ENCODE assay signal across 17 cellular contexts in the genomic region with DNA sequence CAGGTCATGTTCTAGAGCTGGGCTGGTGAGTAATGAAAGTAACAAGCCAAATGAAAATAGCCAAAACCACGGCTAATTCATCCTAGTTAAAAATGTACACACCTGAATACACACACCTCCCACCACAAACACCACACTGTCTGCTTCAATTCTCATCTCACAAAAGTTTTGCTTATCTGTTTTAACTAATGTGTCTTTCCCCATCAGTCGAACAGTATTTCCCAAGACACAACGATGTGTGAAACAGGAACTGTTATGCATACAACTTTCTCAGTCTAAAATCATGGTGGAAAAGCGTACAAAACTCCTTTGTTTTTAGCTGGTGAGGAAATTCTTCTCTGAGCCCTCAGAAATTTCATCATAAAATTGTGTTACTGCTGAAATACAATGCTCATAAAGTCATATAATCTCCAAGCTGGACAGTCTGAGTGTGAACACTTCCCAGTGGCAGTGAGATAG.
A peak's percentile ranks its signal among the peaks of the same experiment; 100 is the strongest.
DNase-seq lines count a peak whose midpoint lies in the region; ATAC-seq and TF ChIP-seq lines count a peak whose summit lies in the region.
"Had no signal": no experiment of that assay in that cellular context is flagged by ENCODE, and none has a peak within 500 bp of the region (broad histone marks: within the 10 kb centered on the region; RNA-seq: fewer than 3 reads in every experiment).

No MANE protein-coding gene starts in this region.

- intact Hi-C loops in esophagus muscularis mucosa (cut with DNase I), result no loop called here

- ATAC-seq in HG02798 (IDR thresholded peaks at IDR 0.05; ENCODE audit: poor library complexity, unreplicated experiment), result no peak
- ATAC-seq: activated CD8-positive, alpha-beta T cell treated with anti-CD3 and anti-CD28 coated beads, Interleukin-2, amount 10 ng/mL, durations not matched to agents 7 days and 5 days; HCT116; stimulated activated memory B cell treated with anti-CD40 and anti-IgM and Interleukin-4, amounts not matched to agents 10 μg/mL and 1 μg/mL and 100 μg/mL, for 72 hours had no signal

- TF ChIP-seq EP300 in esophagus muscularis mucosa (IDR thresholded peaks at IDR 0.05), result no peak

- peak overlapping the region; percentile 18; the same call in 1 of the 2 replicates for H3K4me2 ChIP-seq in OCI-LY3 (ENCODE audit: low read length)
- H3K4me2 ChIP-seq in fibroblast of lung (ENCODE audit: extremely low read depth, insufficient read depth, low read length), result no peak overlapping the region

- H3K4me1 ChIP-seq in OCI-LY3 (ENCODE audit: low read length) (no peaks in the 10 kb centered on the region), fibroblast of lung (ENCODE audit: control insufficient read depth, extremely low read depth, insufficient read depth, low read length) (peaks cover 12% of the 10 kb centered on the region), esophagus muscularis mucosa (peaks cover 0 to 7% (median 0%) of the 10 kb centered on the region in 4 donors)

- DNase-seq in SKM-1 treated with dmso at 0.1 percent for 144 hours (lab: John Stamatoyannopoulos, UW; ENCODE audit: unreplicated experiment), result peak; percentile 10
- DNase-seq in SKM-1 (lab: John Stamatoyannopoulos, UW; ENCODE audit: unreplicated experiment), result no peak
- peak; percentile 24 to 59 for DNase-seq in fibroblast of lung (ENCODE audit: low read depth in 2 of 2)
- DNase-seq in esophagus muscularis mucosa (ENCODE audit: extremely low spot score), result no peak
- DNase-seq in LoVo (ENCODE audit: low spot score), result no peak
- no peak for DNase-seq in AG08395 (ENCODE audit: low spot score)
- DNase-seq: activated CD8-positive, alpha-beta T cell treated with anti-CD3 and anti-CD28 coated beads, Interleukin-2, amount 10 ng/mL, durations not matched to agents 7 days and 5 days; amygdala; CD4-positive, CD25-positive, alpha-beta regulatory T cell; NCI-H2081; sigmoid colon; upper lobe of left lung had no signal

- H4K20me1 ChIP-seq in OCI-LY3 (ENCODE audit: insufficient read depth, low read length), result no peaks in the 10 kb centered on the region
- H4K20me1 ChIP-seq in fibroblast of lung (ENCODE audit: control insufficient read depth, extremely low read depth, insufficient read depth, low read length), result no peaks in the 10 kb centered on the region

- H3K27me3 ChIP-seq in OCI-LY3 (ENCODE audit: low read depth, low read length) (no peaks in the 10 kb centered on the region), fibroblast of lung (ENCODE audit: control insufficient read depth, insufficient read depth, low read length) (no peaks in the 10 kb centered on the region), esophagus muscularis mucosa (no peaks in the 10 kb centered on the region)
- H3K27me3 ChIP-seq: sigmoid colon, upper lobe of left lung had no signal

- H3K79me2 ChIP-seq in OCI-LY3 (ENCODE audit: low read length), result no peaks in the 10 kb centered on the region
- H3K79me2 ChIP-seq in fibroblast of lung (ENCODE audit: control insufficient read depth, insufficient read depth, low read length), result no peaks in the 10 kb centered on the region

- H3K36me3 ChIP-seq in OCI-LY3 (replicated peaks; ENCODE audit: low read depth, low read length) (no peaks in the 10 kb centered on the region), fibroblast of lung (ENCODE audit: control insufficient read depth, insufficient read depth, low read length) (no peaks in the 10 kb centered on the region), esophagus muscularis mucosa (no peaks in the 10 kb centered on the region)
- H3K36me3 ChIP-seq: sigmoid colon, upper lobe of left lung had no signal

- no peak overlapping the region for H3K27ac ChIP-seq in OCI-LY3 (ENCODE audit: low read length)
- no peak overlapping the region for H3K27ac ChIP-seq in fibroblast of lung (ENCODE audit: insufficient read depth, low read length)
- no peak overlapping the region for H3K27ac ChIP-seq in esophagus muscularis mucosa (replicated peaks in 1 of 4)
- H3K27ac ChIP-seq: SK-N-MC, upper lobe of left lung had no signal

- TF ChIP-seq CTCF in OCI-LY3 (IDR thresholded peaks at IDR 0.05; ENCODE audit: low read depth, low read length) (no peak), fibroblast of lung (conservative IDR thresholded peaks at IDR 0.05 in 1 of 2, IDR thresholded peaks at IDR 0.05 in 1 of 2; ENCODE audit: low read depth in 1 of 2, low read length in 2 of 2) (no peak), esophagus muscularis mucosa (IDR thresholded peaks at IDR 0.05) (no peak)

- WGBS in esophagus muscularis mucosa, result 72% methylated on average over 4 of the region's 4 CpGs

- no peak for TF ChIP-seq POLR2A in esophagus muscularis mucosa (IDR thresholded peaks at IDR 0.05; ENCODE audit: low read depth)

- no peaks in the 10 kb centered on the region for H3K9me3 ChIP-seq in OCI-LY3 (ENCODE audit: insufficient read depth, low read length)
- no peaks in the 10 kb centered on the region for H3K9me3 ChIP-seq in fibroblast of lung (ENCODE audit: control insufficient read depth, insufficient read depth, low read depth, low read length)
- no peaks in the 10 kb centered on the region for H3K9me3 ChIP-seq in esophagus muscularis mucosa
- H3K9me3 ChIP-seq: sigmoid colon, upper lobe of left lung had no signal

- no peak overlapping the region for H3K9ac ChIP-seq in OCI-LY3 (ENCODE audit: low read length)
- H3K9ac ChIP-seq in fibroblast of lung (ENCODE audit: insufficient read depth, low read length), result no peak overlapping the region

- H3K4me3 ChIP-seq in OCI-LY3 (ENCODE audit: low read length) (no peak overlapping the region), fibroblast of lung (replicated peaks in 1 of 4; ENCODE audit: control extremely low read depth in 1 of 4, insufficient read depth in 1 of 4, low read depth in 3 of 4, low read length in 4 of 4) (no peak overlapping the region), esophagus muscularis mucosa (no peak overlapping the region)
- H3K4me3 ChIP-seq: sigmoid colon, SK-N-MC, upper lobe of left lung had no signal

- H2AFZ ChIP-seq in OCI-LY3 (ENCODE audit: low read depth, low read length) (peak overlapping the region; percentile 77; the same call in 1 of the 2 replicates), fibroblast of lung (ENCODE audit: low read length) (peak overlapping the region; percentile 24)

Comparison
In these comparisons a context has a peak if more than half of its experiments do, and no peak if none do; other contexts are left out.
1. DNase-seq: peak in SKM-1 treated with dmso at 0.1 percent for 144 hours (single experiment) and fibroblast of lung (2 of 2); none in SKM-1 (single experiment), esophagus muscularis mucosa (single experiment), LoVo (single experiment) and AG08395 (single experiment).